8 cellular contexts compared by ENCODE assay signal in genomic region chr21:14215971-14216621, GRCh38. TPM values are rescaled to one million over a fixed set of nuclear protein-coding genes. Genes with fewer than 3 reads are reported as not detected.
A peak's percentile ranks its signal among the peaks of the same experiment; 100 is the strongest.
DNase-seq lines count a peak whose midpoint lies in the region; ATAC-seq and TF ChIP-seq lines count a peak whose summit lies in the region.

A gene with protein sequence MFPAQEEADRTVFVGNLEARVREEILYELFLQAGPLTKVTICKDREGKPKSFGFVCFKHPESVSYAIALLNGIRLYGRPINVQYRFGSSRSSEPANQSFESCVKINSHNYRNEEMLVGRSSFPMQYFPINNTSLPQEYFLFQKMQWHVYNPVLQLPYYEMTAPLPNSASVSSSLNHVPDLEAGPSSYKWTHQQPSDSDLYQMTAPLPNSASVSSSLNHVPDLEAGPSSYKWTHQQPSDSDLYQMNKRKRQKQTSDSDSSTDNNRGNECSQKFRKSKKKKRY (plus strand): TSS chr21:14216157. CDS start chr21:14216187, 30 bp downstream.

- ATAC-seq in GM19025 (IDR thresholded peaks at IDR 0.05; ENCODE audit: low read depth, unreplicated experiment) (peak; percentile 93), HG03378 (IDR thresholded peaks at IDR 0.05; ENCODE audit: unreplicated experiment) (peak; percentile 63), naive B cell (ENCODE audit: low read depth in 2 of 2) (peak; percentile 94)

- DNase-seq in AG09309 (ENCODE audit: low read depth) = no peak
- DNase-seq in NOMO-1 (lab: John Stamatoyannopoulos, UW; ENCODE audit: unreplicated experiment in 2 of 2) = peak; percentile 58 to 73
- peak; percentile 87 for DNase-seq in activated T-cell treated with anti-CD3 and anti-CD28 coated beads, Interleukin-2, amount 50 U/mL, for 24 hours
- peak; percentile 1 for DNase-seq in fibroblast of gingiva (ENCODE audit: low read depth)
- peak; percentile 78 for DNase-seq in naive B cell
- peak; percentile 49 to 70 for DNase-seq in stimulated activated CD8-positive, alpha-beta memory T cell treated with anti-CD3 and anti-CD28 coated beads, Interleukin-7, amount 100 ng/mL, for 4 hours (ENCODE audit: low read depth in 2 of 2)

- peak within 1 kb of the TSS; percentile 84 for H3K4me3 Mint-ChIP-seq in activated T-cell treated with anti-CD3 and anti-CD28 coated beads, Interleukin-2, amount 50 U/mL, for 24 hours
- peak within 1 kb of the TSS; percentile 82 to 94 (median 91) for H3K4me3 Mint-ChIP-seq in naive B cell

- TF ChIP-seq CTCF in AG09309 (IDR thresholded peaks at IDR 0.05; ENCODE audit: control insufficient read depth, insufficient read depth, low read depth, low read length, missing control alignments) = no peak

- peak within 1 kb of the TSS; percentile 76 for H3K27ac Mint-ChIP-seq in activated T-cell treated with anti-CD3 and anti-CD28 coated beads, Interleukin-2, amount 50 U/mL, for 24 hours
- H3K27ac Mint-ChIP-seq in naive B cell = peak within 1 kb of the TSS in 5 of 6 donors; percentile 47 to 90 (median 82)

- H3K36me3 Mint-ChIP-seq in activated T-cell treated with anti-CD3 and anti-CD28 coated beads, Interleukin-2, amount 50 U/mL, for 24 hours (ENCODE audit: low read depth) = no peaks in the 10 kb centered on the region
- no peaks in the 10 kb centered on the region for H3K36me3 Mint-ChIP-seq in naive B cell

- H3K4me3 ChIP-seq in AG09309 (ENCODE audit: control insufficient read depth, low read depth, low read length) = peak within 1 kb of the TSS; percentile 49

- H3K9me3 Mint-ChIP-seq in activated T-cell treated with anti-CD3 and anti-CD28 coated beads, Interleukin-2, amount 50 U/mL, for 24 hours = no peaks in the 10 kb centered on the region
- H3K9me3 Mint-ChIP-seq in naive B cell = peaks cover 0 to 3% (median 0%) of the 10 kb centered on the region in 7 donors

- peaks cover 6% of the 10 kb centered on the region for H3K27me3 Mint-ChIP-seq in activated T-cell treated with anti-CD3 and anti-CD28 coated beads, Interleukin-2, amount 50 U/mL, for 24 hours
- H3K27me3 Mint-ChIP-seq in naive B cell = peaks cover 6 to 17% (median 12%) of the 10 kb centered on the region in 3 donors

- peaks cover 14% of the 10 kb centered on the region for H3K4me1 Mint-ChIP-seq in activated T-cell treated with anti-CD3 and anti-CD28 coated beads, Interleukin-2, amount 50 U/mL, for 24 hours (ENCODE audit: low read depth)
- peaks cover 0 to 10% (median 0%) of the 10 kb centered on the region in 3 donors for H3K4me1 Mint-ChIP-seq in naive B cell

RNA-seq across cellular contexts. Expression of the gene that starts here (rescaled TPM):
- 1 to 10 TPM; 1.8 to 5.7 (median 3.4) TPM for polyA plus RNA-seq in naive B cell (ENCODE audit: low read depth in 6 of 6)
